9 cellular contexts compared by ENCODE assay signal in the genomic region with DNA sequence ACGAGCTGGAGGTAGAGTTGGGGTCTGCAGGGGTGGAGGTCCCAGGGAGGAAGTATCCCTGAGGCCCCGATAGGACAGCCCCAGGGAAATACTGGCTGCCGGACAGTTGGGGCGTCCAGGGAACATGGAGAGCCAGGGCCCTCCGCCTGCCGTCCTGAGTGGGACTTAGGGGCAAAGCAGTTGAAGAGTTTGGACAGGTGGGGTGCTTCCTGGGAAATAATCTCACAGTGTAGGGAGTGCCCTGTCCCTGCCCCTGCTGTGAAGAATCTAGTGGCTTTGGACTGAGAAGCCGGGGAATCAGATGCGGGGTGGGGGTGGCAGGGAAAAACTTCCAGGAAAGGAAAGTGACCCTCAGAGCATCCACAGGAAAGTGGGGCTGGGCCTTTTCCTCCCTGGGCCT. TPM values are rescaled to one million over a fixed set of nuclear protein-coding genes. Genes with fewer than 3 reads are reported as not detected.
"Had no signal": no experiment of that assay in that cellular context is flagged by ENCODE, and none has a peak within 500 bp of the region (broad histone marks: within the 10 kb centered on the region; RNA-seq: fewer than 3 reads in every experiment).

No MANE protein-coding gene starts in this region.

- H3K4me3 ChIP-seq: GM23248, HAP-1, K562 had no signal

- H3K9me3 ChIP-seq: HAP-1 had no signal

- H3K9ac ChIP-seq: GM23248 had no signal

- H3K36me3 ChIP-seq: HAP-1 had no signal

- H3K27ac ChIP-seq: GM23248 had no signal

- DNase-seq: GM23248, GOT3, H7, HFFc6, IMR-90, KG1 had no signal

- H2AFZ ChIP-seq: GM23248 had no signal

- ATAC-seq: HCT116 had no signal

- H3K4me1 ChIP-seq: HAP-1 had no signal

RNA-seq across cellular contexts. Expression of a gene that starts 9.8 kb away (rescaled TPM):
- polyA plus RNA-seq: K562 had no signal

RNA-seq across cellular contexts. Expression of a gene that starts 49.0 kb away (rescaled TPM):
- polyA plus RNA-seq: K562 had no signal
